In the genomic region with DNA sequence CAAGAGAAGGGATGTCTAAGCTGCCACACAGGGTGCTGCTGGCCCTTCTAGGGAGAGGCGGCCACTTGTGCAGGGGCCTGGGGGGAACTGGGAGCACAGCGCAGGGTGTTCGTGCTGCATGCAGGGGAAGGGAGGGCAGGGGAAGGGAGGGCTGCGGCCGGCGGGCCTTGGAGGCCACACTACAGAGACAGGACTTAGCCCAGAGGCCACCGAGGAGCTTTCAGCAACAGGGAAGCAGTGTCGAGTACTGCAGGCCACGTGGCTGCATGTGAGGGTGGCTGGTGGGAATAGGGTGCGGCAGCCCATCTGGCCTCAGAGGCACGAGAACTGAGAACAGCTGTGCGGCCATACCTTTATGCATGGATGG, we compare ENCODE assay signal across 4 cellular contexts. TPM values are rescaled to one million over a fixed set of nuclear protein-coding genes. Genes with fewer than 3 reads are reported as not detected.
"Had no signal": no experiment of that assay in that cellular context is flagged by ENCODE, and none has a peak within 500 bp of the region (broad histone marks: within the 10 kb centered on the region; RNA-seq: fewer than 3 reads in every experiment).

No MANE protein-coding gene starts in this region.

RNA-seq across cellular contexts. Expression of a gene that starts 35.8 kb away (rescaled TPM):
- total RNA-seq: osteocyte, smooth muscle cell had no signal
- polyA plus RNA-seq: liver, neural cell had no signal
